Comparison of ENCODE assay signal across 1 cellular context in the genomic region with DNA sequence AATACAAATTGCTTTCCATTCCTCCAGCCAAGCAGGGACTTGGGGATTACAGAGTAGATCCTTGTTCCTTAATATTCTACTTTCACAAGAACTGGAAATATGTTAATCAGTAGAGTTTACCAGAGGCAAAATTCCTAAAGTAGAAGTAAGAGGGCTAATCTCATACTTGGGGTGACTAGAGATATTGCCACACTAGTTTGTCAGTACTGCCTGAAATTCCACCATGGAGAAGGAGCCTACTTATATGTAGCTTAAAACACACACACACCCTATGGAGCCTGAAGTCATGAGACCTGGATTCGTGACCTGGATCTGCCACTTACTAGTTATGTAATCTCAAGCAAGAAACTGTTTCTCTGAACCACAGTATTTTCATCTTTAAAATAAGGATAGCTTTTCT.
A peak's percentile ranks its signal among the peaks of the same experiment; 100 is the strongest.
TF ChIP-seq lines count a peak whose summit lies in the region.

No MANE protein-coding gene starts in this region.

TF ChIP-seq in IMR-90, 13 proteins besides CTCF, POLR2A, EP300 and RAD21:
- TF ChIP-seq CEBPB (IDR thresholded peaks at IDR 0.05; ENCODE audit: low read depth, low read length), result peak; percentile 88
- TF ChIP-seq USF2 (IDR thresholded peaks at IDR 0.05; ENCODE audit: low read depth, low read length), result no peak
TF ChIP-seq in IMR-90: peak in this region for 1.
